Comparison of ENCODE assay signal across 8 cellular contexts in the genomic region with DNA sequence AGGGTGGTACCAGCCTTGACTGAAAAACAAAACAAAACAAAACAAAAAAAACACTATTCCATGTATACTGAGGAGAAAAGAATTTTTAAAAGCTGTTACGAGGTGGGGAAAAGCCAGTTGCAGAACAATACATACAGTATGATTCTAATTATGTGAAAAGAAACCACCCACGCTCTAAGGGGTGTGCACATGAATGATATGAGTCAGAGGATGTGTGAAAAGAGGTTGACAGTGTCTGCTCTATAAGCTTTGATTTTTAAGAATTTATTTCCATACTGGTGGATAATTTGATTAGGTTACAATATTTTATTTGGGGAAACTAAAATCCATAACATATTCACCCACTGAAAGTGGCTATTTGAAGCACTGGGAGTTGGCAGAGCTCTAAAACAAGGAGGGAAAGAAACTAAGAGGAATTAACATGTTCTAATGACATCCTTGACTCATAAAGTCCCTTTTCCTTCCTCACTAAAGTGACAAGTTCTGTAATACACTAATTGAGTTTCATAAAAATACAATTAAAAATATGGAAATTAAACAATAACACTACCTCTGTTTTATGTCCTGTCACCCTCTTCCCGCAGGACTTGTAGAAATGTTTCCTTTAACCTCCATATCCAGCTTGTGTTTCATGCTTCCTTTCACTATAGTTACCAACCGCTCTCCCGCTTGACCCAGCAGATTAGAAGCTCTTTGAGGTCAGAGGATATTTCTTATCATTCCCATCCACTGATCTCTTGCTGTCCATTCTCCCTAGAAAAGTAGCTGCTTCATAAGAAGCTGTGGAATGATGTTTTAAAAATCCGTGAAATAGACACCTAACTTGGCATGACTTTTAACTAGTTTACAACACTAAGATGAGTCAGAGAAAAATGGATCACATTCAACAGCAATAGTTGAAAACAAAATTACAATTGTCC.
DNase-seq lines count a peak whose midpoint lies in the region; ATAC-seq, FAIRE-seq and TF ChIP-seq lines count a peak whose summit lies in the region.

No MANE protein-coding gene starts in this region.

- no peaks in the 10 kb centered on the region for H3K27me3 Mint-ChIP-seq in astrocyte (ENCODE audit: low read depth, unreplicated experiment)

- DNase-seq in ACHN, result peak; percentile 5
- DNase-seq in astrocyte (ENCODE audit: low read depth), result peak; percentile 57
- peak; percentile 6 for DNase-seq in stimulated activated CD4-positive, alpha-beta T cell treated with anti-CD3 and anti-CD28 coated beads, Interleukin-4, amount 100 ng/mL, for 1 hour
- DNase-seq in tibial nerve (ENCODE audit: low spot score in 2 of 2), result no peak
- no peak for DNase-seq in DMS114 treated with DMSO at 0.1 percent for 48 hours (lab: John Stamatoyannopoulos, UW; ENCODE audit: unreplicated experiment)
- DNase-seq in activated CD8-positive, alpha-beta memory T cell treated with anti-CD3 and anti-CD28 coated beads for 24 hours, result no peak

- peak overlapping the region; percentile 25 for H3K9ac ChIP-seq in astrocyte (ENCODE audit: low read length)

- H3K4me1 ChIP-seq in astrocyte (ENCODE audit: insufficient read depth, low read length) (peaks cover 20% of the 10 kb centered on the region), tibial nerve (peaks cover 0 to 26% (median 3%) of the 10 kb centered on the region in 4 donors)

- no peak overlapping the region for H3K27ac Mint-ChIP-seq in astrocyte (ENCODE audit: unreplicated experiment)

- TF ChIP-seq CTCF in astrocyte (IDR thresholded peaks at IDR 0.05; ENCODE audit: insufficient read depth, low read depth, low read length) (no peak), tibial nerve (IDR thresholded peaks at IDR 0.05) (no peak)

- no peak overlapping the region for H3K4me3 Mint-ChIP-seq in astrocyte (ENCODE audit: unreplicated experiment)

- peaks cover 11% of the 10 kb centered on the region for H3K79me2 ChIP-seq in astrocyte (ENCODE audit: insufficient read depth, low read length)

- peak overlapping the region; percentile 35 for H3K4me3 ChIP-seq in astrocyte (ENCODE audit: insufficient read depth, low read depth, low read length)
- no peak overlapping the region for H3K4me3 ChIP-seq in tibial nerve

- no peak for TF ChIP-seq EP300 in tibial nerve (IDR thresholded peaks at IDR 0.05)

- no peak overlapping the region for H2AFZ ChIP-seq in astrocyte (ENCODE audit: low read depth, low read length)

- H3K36me3 Mint-ChIP-seq in astrocyte (ENCODE audit: low read depth, unreplicated experiment), result peaks cover 5% of the 10 kb centered on the region

- H3K27ac ChIP-seq in astrocyte (ENCODE audit: low read depth, low read length) (peak overlapping the region; percentile 37), tibial nerve (peak overlapping the region in 1 of 4 donors; percentile 29)

- no peaks in the 10 kb centered on the region for H3K9me3 Mint-ChIP-seq in astrocyte (ENCODE audit: unreplicated experiment)

- no peak for TF ChIP-seq POLR2A in tibial nerve (IDR thresholded peaks at IDR 0.05)

- peak overlapping the region; percentile 78 for H3K4me2 ChIP-seq in astrocyte (ENCODE audit: low read length)

- in situ Hi-C loops in ACHN (cut with HindIII; ENCODE audit: low pct_ligation_motif_present, low pct_unique_long_range_greater_than_20kb, low sequenced_read_pairs), result no loop called here

- peaks cover 8% of the 10 kb centered on the region for H3K4me1 Mint-ChIP-seq in astrocyte (ENCODE audit: low read depth, unreplicated experiment)

- H4K20me1 ChIP-seq in astrocyte (ENCODE audit: insufficient read depth, low read length), result no peaks in the 10 kb centered on the region

- no peaks in the 10 kb centered on the region for H3K9me3 ChIP-seq in astrocyte (ENCODE audit: insufficient read depth, low read depth, low read length)
- no peaks in the 10 kb centered on the region for H3K9me3 ChIP-seq in tibial nerve

- no peaks in the 10 kb centered on the region for H3K27me3 ChIP-seq in astrocyte (ENCODE audit: insufficient read depth, low read length)
- no peaks in the 10 kb centered on the region for H3K27me3 ChIP-seq in tibial nerve

- ATAC-seq in GM19452 (IDR thresholded peaks at IDR 0.05; ENCODE audit: unreplicated experiment) (peak; percentile 99), HG03342 (IDR thresholded peaks at IDR 0.05; ENCODE audit: unreplicated experiment) (peak; percentile 99)

- WGBS in tibial nerve, 2 donors, result 59 to 67% methylated on average over 6 of the region's 6 CpGs

- H3K36me3 ChIP-seq in astrocyte (ENCODE audit: insufficient read depth, low read length), result no peaks in the 10 kb centered on the region
- no peaks in the 10 kb centered on the region for H3K36me3 ChIP-seq in tibial nerve

- FAIRE-seq in astrocyte (lab: Jason Lieb, UNC), result peak; percentile 81

Comparison
In these comparisons a context has a peak if more than half of its experiments do, and no peak if none do; other contexts are left out.
1. DNase-seq: peak in ACHN (single experiment), astrocyte (single experiment) and stimulated activated CD4-positive, alpha-beta T cell treated with anti-CD3 and anti-CD28 coated beads, Interleukin-4, amount 100 ng/mL, for 1 hour (single experiment); none in tibial nerve (0 of 2), DMS114 treated with DMSO at 0.1 percent for 48 hours (single experiment) and activated CD8-positive, alpha-beta memory T cell treated with anti-CD3 and anti-CD28 coated beads for 24 hours (single experiment).